15 cellular contexts compared by ENCODE assay signal in the genomic region with DNA sequence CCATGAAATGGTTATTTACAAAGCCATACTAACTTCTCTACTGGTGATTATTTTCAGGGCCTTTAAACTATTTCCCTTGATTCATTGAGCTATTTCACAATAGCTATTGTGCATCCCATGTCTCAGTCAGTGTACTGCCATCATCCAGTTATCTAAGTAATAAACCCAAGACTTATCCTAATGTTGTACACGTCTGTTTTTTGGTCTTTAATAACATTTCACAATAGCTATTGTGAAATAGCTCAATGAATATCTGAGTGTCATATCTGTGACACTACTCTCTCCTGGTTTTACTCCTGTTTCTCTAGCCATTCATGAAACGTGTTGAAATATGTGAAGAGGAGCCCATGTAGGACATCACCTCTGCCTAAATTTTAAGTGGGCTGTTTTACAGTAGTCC.
"Had no signal": no experiment of that assay in that cellular context is flagged by ENCODE, and none has a peak within 500 bp of the region (broad histone marks: within the 10 kb centered on the region; RNA-seq: fewer than 3 reads in every experiment).

No MANE protein-coding gene starts in this region.

- H3K4me3 ChIP-seq: body of pancreas had no signal

- FAIRE-seq: small intestine had no signal

- H3K27me3 ChIP-seq: body of pancreas had no signal

- ATAC-seq: activated CD4-positive, alpha-beta T cell treated with anti-CD3 and anti-CD28 coated beads for 36 hours; body of pancreas had no signal

- H3K27ac ChIP-seq: body of pancreas had no signal

- H3K4me1 ChIP-seq: body of pancreas had no signal

- DNase-seq: activated CD4-positive, alpha-beta memory T cell treated with anti-CD3 and anti-CD28 coated beads for 36 hours; activated CD4-positive, alpha-beta T cell treated with anti-CD3 and anti-CD28 coated beads for 36 hours; activated effector memory CD4-positive, alpha-beta T cell treated with Interleukin-2 at 50 U/mL for 16 hours; activated T-cell treated with anti-CD3 and anti-CD28 coated beads, Interleukin-2, amount 50 U/mL, for 24 hours; amygdala; body of pancreas; cerebellar nuclear complex; head of caudate nucleus; mesendoderm; nucleus accumbens; small intestine; stimulated activated CD4-positive, alpha-beta T cell treated with anti-CD3 and anti-CD28 coated beads, Interleukin-4, amount 100 ng/mL, for 24 hours; stimulated activated naive CD4-positive, alpha-beta T cell treated with Interleukin-2 at 50 U/mL for 16 hours; substantia nigra; T-helper 2 cell had no signal

- H3K9me3 ChIP-seq: body of pancreas had no signal
